In the genomic region with DNA sequence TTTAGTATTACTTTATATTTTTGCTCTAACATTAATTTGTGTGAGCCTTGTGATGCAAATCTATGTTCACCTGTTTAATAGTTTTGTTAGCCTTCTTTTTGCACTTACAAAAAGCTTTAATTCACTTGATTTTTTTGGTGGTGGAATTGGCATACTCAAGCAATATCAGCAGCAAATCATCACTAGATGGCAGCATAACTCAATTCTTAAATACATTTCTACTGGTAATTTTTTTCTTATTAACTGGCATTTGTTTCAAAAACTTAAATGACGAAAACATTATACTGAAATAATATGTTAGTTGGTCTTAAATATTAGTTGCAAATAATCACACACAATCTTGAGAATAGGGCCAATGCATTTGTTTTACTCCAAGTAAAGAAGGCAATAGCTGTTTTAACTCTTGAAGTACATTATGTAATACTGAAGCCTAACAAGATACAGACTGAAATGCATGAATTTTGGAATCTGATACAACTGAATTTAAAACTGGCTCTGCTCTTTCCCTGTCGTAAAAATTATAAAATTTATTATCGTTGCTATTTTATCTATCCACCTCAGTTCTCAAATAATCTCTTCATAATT, we compare ENCODE assay signal across 8 cellular contexts.
DNase-seq lines count a peak whose midpoint lies in the region; ATAC-seq and TF ChIP-seq lines count a peak whose summit lies in the region.

No MANE protein-coding gene starts in this region.

- WGBS in gastroesophageal sphincter (ENCODE audit: low coverage in 1 of 2), 2 donors: 27 to 41% methylated on average over 3 of the region's 3 CpGs

- H3K27ac ChIP-seq in gastroesophageal sphincter: no peak overlapping the region

- DNase-seq in NOMO-1 treated with DMSO at 0.1 percent for 48 hours (lab: John Stamatoyannopoulos, UW; ENCODE audit: unreplicated experiment) (peak; percentile 32), NOMO-1 treated with dmso at 0.1 percent for 144 hours (lab: John Stamatoyannopoulos, UW; ENCODE audit: unreplicated experiment) (no peak), SK-N-DZ (ENCODE audit: low spot score) (peak; percentile 62), superior temporal gyrus (ENCODE audit: extremely low spot score) (peak; percentile 85)
- DNase-seq in activated CD4-positive, alpha-beta T cell treated with anti-CD3 and anti-CD28 coated beads, Interleukin-2, amount 50 U/mL, for 48 hours: no peak

- ATAC-seq in gastroesophageal sphincter (no peak), GM18517 (IDR thresholded peaks at IDR 0.05; ENCODE audit: unreplicated experiment) (no peak)

- no peaks in the 10 kb centered on the region for H3K4me1 ChIP-seq in gastroesophageal sphincter

- TF ChIP-seq POLR2A in gastroesophageal sphincter (IDR thresholded peaks at IDR 0.05): no peak

- no peaks in the 10 kb centered on the region for H3K36me3 ChIP-seq in gastroesophageal sphincter

- TF ChIP-seq CTCF in LNCAP (IDR thresholded peaks at IDR 0.05): peak; percentile 81
- peak in 3 of 4 experiments; percentile 19 to 51 (median 22) for TF ChIP-seq CTCF in gastroesophageal sphincter (IDR thresholded peaks at IDR 0.05)

- no peaks in the 10 kb centered on the region for H3K27me3 ChIP-seq in gastroesophageal sphincter

- no peaks in the 10 kb centered on the region for H3K9me3 ChIP-seq in gastroesophageal sphincter

- TF ChIP-seq EP300 in gastroesophageal sphincter (IDR thresholded peaks at IDR 0.05): no peak

- no peak overlapping the region for H3K4me3 ChIP-seq in gastroesophageal sphincter

Comparison
In these comparisons a context has a peak if more than half of its experiments do, and no peak if none do; other contexts are left out.
1. DNase-seq: peak in NOMO-1 treated with DMSO at 0.1 percent for 48 hours (single experiment), SK-N-DZ (single experiment) and superior temporal gyrus (single experiment); none in NOMO-1 treated with dmso at 0.1 percent for 144 hours (single experiment) and activated CD4-positive, alpha-beta T cell treated with anti-CD3 and anti-CD28 coated beads, Interleukin-2, amount 50 U/mL, for 48 hours (0 of 2).